Comparison of ENCODE assay signal across 3 cellular contexts in genomic region chr17:69220098-69220497, GRCh38.
A peak's percentile ranks its signal among the peaks of the same experiment; 100 is the strongest.
TF ChIP-seq lines count a peak whose summit lies in the region.

No MANE protein-coding gene starts in this region.

TF ChIP-seq in SK-N-SH, 30 proteins besides CTCF, POLR2A, EP300 and RAD21 (continued from another document):
- TF ChIP-seq SIN3A (IDR thresholded peaks at IDR 0.05; ENCODE audit: borderline replicate concordance, low read depth, low read length) (no peak), FOXJ3 (CRISPR knock-in tag; IDR thresholded peaks at IDR 0.05) (no peak), USF1 (IDR thresholded peaks at IDR 0.05; ENCODE audit: borderline replicate concordance, low read depth) (no peak), SMC3 (IDR thresholded peaks at IDR 0.05; ENCODE audit: low read depth, low read length) (no peak), GABPA (IDR thresholded peaks at IDR 0.05; ENCODE audit: low read depth) (no peak), NRF1 (IDR thresholded peaks at IDR 0.05; ENCODE audit: low read depth, low read length) (no peak), TEAD4 (IDR thresholded peaks at IDR 0.05; ENCODE audit: borderline replicate concordance, insufficient read depth) (no peak), EZH2phosphoT487 (IDR thresholded peaks at IDR 0.05; ENCODE audit: borderline replicate concordance, low read depth) (no peak), RFX5 (IDR thresholded peaks at IDR 0.05; ENCODE audit: low read length) (no peak), RCOR1 (IDR thresholded peaks at IDR 0.05; ENCODE audit: low read length) (no peak), POLR2AphosphoS5 (IDR thresholded peaks at IDR 0.05; ENCODE audit: low read depth, low read length) (no peak), JUND (IDR thresholded peaks at IDR 0.05) (no peak), ZBTB33 (IDR thresholded peaks at IDR 0.05; ENCODE audit: borderline replicate concordance, low read depth) (no peak), MEF2A (IDR thresholded peaks at IDR 0.05; ENCODE audit: borderline replicate concordance, low read depth) (no peak), YY1 (IDR thresholded peaks at IDR 0.05; ENCODE audit: low read depth) (no peak), IRF3 (IDR thresholded peaks at IDR 0.05; ENCODE audit: low read depth, low read length) (no peak), FOSL2 (IDR thresholded peaks at IDR 0.05; ENCODE audit: borderline replicate concordance, low read depth) (no peak), USF2 (IDR thresholded peaks at IDR 0.05; ENCODE audit: borderline replicate concordance, low read depth, low read length) (no peak)
TF ChIP-seq in SK-N-SH: peak in this region for 0.

TF ChIP-seq in SK-N-SH treated with all-trans-retinoic acid at 6 μM for 48 hours, 23 proteins besides CTCF, POLR2A, EP300 and RAD21:
- no peak for TF ChIP-seq TSHZ2 (CRISPR knock-in tag; IDR thresholded peaks at IDR 0.05)
- TF ChIP-seq CREB5 (CRISPR knock-in tag; IDR thresholded peaks at IDR 0.05; ENCODE audit: low read depth), result no peak
- TF ChIP-seq RARB (CRISPR knock-in tag; IDR thresholded peaks at IDR 0.05), result no peak
- TF ChIP-seq ZFP3 (CRISPR knock-in tag; IDR thresholded peaks at IDR 0.05), result no peak
- no peak for TF ChIP-seq SNAI2 (CRISPR knock-in tag; IDR thresholded peaks at IDR 0.05)
- no peak for TF ChIP-seq CSRNP3 (CRISPR knock-in tag; IDR thresholded peaks at IDR 0.05)
- no peak for TF ChIP-seq ESRRG (CRISPR knock-in tag; IDR thresholded peaks at IDR 0.05)
- TF ChIP-seq GLIS3 (CRISPR knock-in tag; IDR thresholded peaks at IDR 0.05), result no peak
- no peak for TF ChIP-seq ZNF565 (CRISPR knock-in tag; conservative IDR thresholded peaks at IDR 0.05; ENCODE audit: low read depth)
- no peak for TF ChIP-seq ZNF70 (CRISPR knock-in tag; IDR thresholded peaks at IDR 0.05)
- no peak for TF ChIP-seq ZNF8 (CRISPR knock-in tag; IDR thresholded peaks at IDR 0.05)

TF ChIP-seq in HepG2, 621 proteins besides CTCF, POLR2A, EP300 and RAD21 (continued from another document and continues in another):
- TF ChIP-seq BCL6 (CRISPR knock-in tag; IDR thresholded peaks at IDR 0.05) (no peak), U2AF2 (IDR thresholded peaks at IDR 0.05; ENCODE audit: low read depth, low read length) (no peak), THAP11 (CRISPR knock-in tag; IDR thresholded peaks at IDR 0.05) (0 out of 2 replicates have a peak, but pooled peaks have one; percentile 22), ISL2 (CRISPR knock-in tag; IDR thresholded peaks at IDR 0.05) (peak; percentile 60; the same call in 1 of the 2 replicates), SOX13 (IDR thresholded peaks at IDR 0.05) (no peak), SOX13 (CRISPR knock-in tag; conservative IDR thresholded peaks at IDR 0.05 in 1 of 2, IDR thresholded peaks at IDR 0.05 in 1 of 2) (peak in 1 of 2 experiments; percentile 53; a peak in 2 of 4 replicates), HMG20A (CRISPR knock-in tag; IDR thresholded peaks at IDR 0.05; ENCODE audit: borderline replicate concordance) (peak; percentile 24; the same call in 1 of the 2 replicates), PAXIP1 (CRISPR knock-in tag; conservative IDR thresholded peaks at IDR 0.05) (peak; percentile 20; the same call in 1 of the 2 replicates), STAT6 (CRISPR knock-in tag; IDR thresholded peaks at IDR 0.05; ENCODE audit: borderline replicate concordance) (no peak), NCOA2 (CRISPR knock-in tag; IDR thresholded peaks at IDR 0.05) (peak; percentile 20; the same call in 1 of the 2 replicates), ZNF281 (CRISPR knock-in tag; IDR thresholded peaks at IDR 0.05; ENCODE audit: borderline replicate concordance) (peak; percentile 56; the same call in 1 of the 2 replicates), FOXP4 (CRISPR knock-in tag; IDR thresholded peaks at IDR 0.05) (peak; percentile 51; the same call in 1 of the 2 replicates), ARID5B (CRISPR knock-in tag; IDR thresholded peaks at IDR 0.05) (peak; percentile 74), ZNF678 (CRISPR knock-in tag; IDR thresholded peaks at IDR 0.05) (no peak), FOXP1 (IDR thresholded peaks at IDR 0.05) (no peak), FOXP1 (CRISPR knock-in tag; IDR thresholded peaks at IDR 0.05) (peak; percentile 71; the same call in 1 of the 2 replicates), CEBPB (IDR thresholded peaks at IDR 0.05; ENCODE audit: borderline replicate concordance, low read depth, low read length) (peak; percentile 5; the same call in 1 of the 2 replicates), MBD4 (IDR thresholded peaks at IDR 0.05; ENCODE audit: borderline replicate concordance, low read length) (no peak), GATAD2A (CRISPR knock-in tag; IDR thresholded peaks at IDR 0.05) (peak; percentile 66), ELF4 (CRISPR knock-in tag; IDR thresholded peaks at IDR 0.05; ENCODE audit: borderline replicate concordance) (no peak), FOXA3 (CRISPR knock-in tag; IDR thresholded peaks at IDR 0.05) (peak; percentile 41; the same call in 1 of the 2 replicates), CREB1 (IDR thresholded peaks at IDR 0.05) (no peak), CREB1 (CRISPR knock-in tag; IDR thresholded peaks at IDR 0.05) (0 out of 2 replicates have a peak, but pooled peaks have one; percentile 13)
